ENCODE assay signal across 14 cellular contexts in genomic region chr15:71807691-71808091, GRCh38. TPM values are rescaled to one million over a fixed set of nuclear protein-coding genes. Genes with fewer than 3 reads are reported as not detected.
DNase-seq lines count a peak whose midpoint lies in the region; TF ChIP-seq lines count a peak whose summit lies in the region.
"Had no signal": no experiment of that assay in that cellular context is flagged by ENCODE, and none has a peak within 500 bp of the region (broad histone marks: within the 10 kb centered on the region; RNA-seq: fewer than 3 reads in every experiment).

No MANE protein-coding gene starts in this region.

- H3F3A ChIP-seq in SK-N-SH (replicated peaks; ENCODE audit: insufficient read depth), result peaks cover 3% of the 10 kb centered on the region

- peaks cover 4% of the 10 kb centered on the region for H3K27me3 Mint-ChIP-seq in H9 (ENCODE audit: low read depth)

- H3K18ac ChIP-seq in H9 (ENCODE audit: insufficient read length, low read depth, low read length), result no peak overlapping the region
- H3K18ac ChIP-seq in neuronal stem cell (ENCODE audit: low read length), result peak overlapping the region; percentile 80

- H2AFZ ChIP-seq in H9 (ENCODE audit: low read length), result no peak overlapping the region
- no peak overlapping the region for H2AFZ ChIP-seq in SK-N-SH (ENCODE audit: low read depth)
- peak overlapping the region; percentile 92 for H2AFZ ChIP-seq in neuronal stem cell (ENCODE audit: low read length)
- H2AFZ ChIP-seq in OCI-LY7 (ENCODE audit: low read length), result no peak overlapping the region

- DNase-seq in H9 (no peak), SK-N-SH (peak; percentile 26), fibroblast of pulmonary artery (ENCODE audit: low read depth) (peak; percentile 24), neuronal stem cell (ENCODE audit: low spot score) (no peak), occipital lobe (lab: John Stamatoyannopoulos, UW) (no peak), CD1c-positive myeloid dendritic cell (ENCODE audit: extremely low spot score) (no peak), OCI-LY7 (ENCODE audit: low spot score) (no peak), NCI-H82 (lab: John Stamatoyannopoulos, UW) (no peak)
- DNase-seq: activated naive CD4-positive, alpha-beta T cell treated with anti-CD3 and anti-CD28 coated beads for 36 hours; lower lobe of right lung; NCI-H345 had no signal

- no peak overlapping the region for H2AK5ac ChIP-seq in H9 (ENCODE audit: insufficient read length, low read length)
- H2AK5ac ChIP-seq in neuronal stem cell (ENCODE audit: low read depth, low read length), result peak overlapping the region; percentile 98

- H3K36me3 Mint-ChIP-seq in H9 (ENCODE audit: insufficient read depth in 1 of 3, low read depth in 3 of 3), result no peaks in the 10 kb centered on the region; a peak in 1 of 7 replicates

- H3K14ac ChIP-seq in H9 (ENCODE audit: insufficient read depth, low read length), result peak overlapping the region; percentile 48; the same call in 1 of the 2 replicates
- no peak overlapping the region for H3K14ac ChIP-seq in neuronal stem cell (ENCODE audit: low read length)

- H3K27me3 ChIP-seq in H9 (ENCODE audit: insufficient read depth, low read length) (no peaks in the 10 kb centered on the region), SK-N-SH (ENCODE audit: insufficient read depth) (no peaks in the 10 kb centered on the region), neuronal stem cell (ENCODE audit: control insufficient read depth in 3 of 3, insufficient read depth in 3 of 3, low read depth in 1 of 3, low read length in 3 of 3) (no peaks in the 10 kb centered on the region)
- H3K27me3 ChIP-seq: neutrophil had no signal

- no peaks in the 10 kb centered on the region for H3K36me3 ChIP-seq in SK-N-SH (replicated peaks in 1 of 2; ENCODE audit: control insufficient read depth in 1 of 2, insufficient read depth in 2 of 2, low read length in 1 of 2)
- H3K36me3 ChIP-seq in neuronal stem cell (replicated peaks in 1 of 2; ENCODE audit: control insufficient read depth in 2 of 2, insufficient read depth in 2 of 2, low read length in 2 of 2), result no peaks in the 10 kb centered on the region
- no peaks in the 10 kb centered on the region for H3K36me3 ChIP-seq in OCI-LY7 (ENCODE audit: insufficient read depth, low read length)
- H3K36me3 ChIP-seq: lower lobe of right lung, neutrophil had no signal

- H3K4me2 ChIP-seq in H9 (ENCODE audit: insufficient read depth, insufficient read length, low read length) (peak overlapping the region; percentile 59), SK-N-SH (no peak overlapping the region; the same call in 1 of the 2 replicates), neuronal stem cell (ENCODE audit: insufficient read depth, low read length, poor library complexity, severe bottlenecking) (no peak overlapping the region), OCI-LY7 (ENCODE audit: low read length) (no peak overlapping the region)

- H3K79me1 ChIP-seq in H9 (ENCODE audit: insufficient read depth, low read depth, low read length, poor library complexity, severe bottlenecking) (no peaks in the 10 kb centered on the region), neuronal stem cell (ENCODE audit: low read depth, low read length) (no peaks in the 10 kb centered on the region)

- H3K9me3 ChIP-seq in H9 (ENCODE audit: control insufficient read depth, low read depth, low read length) (no peaks in the 10 kb centered on the region), SK-N-SH (no peaks in the 10 kb centered on the region), neuronal stem cell (replicated peaks in 1 of 2; ENCODE audit: control insufficient read depth in 2 of 2, insufficient read depth in 1 of 2, low read depth in 1 of 2, low read length in 2 of 2) (no peaks in the 10 kb centered on the region), OCI-LY7 (ENCODE audit: low read length) (no peaks in the 10 kb centered on the region)
- H3K9me3 ChIP-seq: lower lobe of right lung, neutrophil had no signal

- H3K23ac ChIP-seq in H9 (ENCODE audit: insufficient read length, low read depth, low read length) (no peak overlapping the region), neuronal stem cell (ENCODE audit: low read depth, low read length, poor library complexity) (no peak overlapping the region)

- CTCF ChIA-PET in SK-N-SH (lab: Yijun Ruan, JAX) (interaction anchor here (1.3 to 4.1 kb wide), 2 partner anchors 349 to 367 kb away, joined by 4 to 15 read pairs; no protein-coding TSS in a partner anchor), OCI-LY7 (lab: Charles Lee; ENCODE audit: unreplicated experiment) (no interaction called here)

- H3K9ac ChIP-seq in H9 (ENCODE audit: extremely low read depth, insufficient read length, low read length) (no peak overlapping the region), SK-N-SH (no peak overlapping the region), neuronal stem cell (ENCODE audit: low read depth, low read length, poor library complexity) (peak overlapping the region; percentile 18)

- no peaks in the 10 kb centered on the region for H3K23me2 ChIP-seq in H9 (ENCODE audit: insufficient read length, low read depth, low read length, poor library complexity, severe bottlenecking)

- H4K8ac ChIP-seq in H9 (replicated peaks; ENCODE audit: insufficient read length, low read depth, low read length), result no peak overlapping the region
- H4K8ac ChIP-seq in neuronal stem cell (ENCODE audit: low read depth, low read length), result no peak overlapping the region

- POLR2A ChIA-PET in SK-N-SH (lab: Yijun Ruan, JAX), result no interaction called here
- POLR2A ChIA-PET in OCI-LY7 (lab: Charles Lee), result no interaction called here

- H3K4me3 ChIP-seq in SK-N-SH (ENCODE audit: low read depth in 2 of 2, low read length in 1 of 2), result no peak overlapping the region
- no peak overlapping the region for H3K4me3 ChIP-seq in fibroblast of pulmonary artery (replicated peaks; ENCODE audit: low read depth, low read length)
- H3K4me3 ChIP-seq in neuronal stem cell (ENCODE audit: low read length in 2 of 2), result no peak overlapping the region
- no peak overlapping the region for H3K4me3 ChIP-seq in OCI-LY7 (ENCODE audit: low read depth, low read length, poor library complexity, severe bottlenecking)
- H3K4me3 ChIP-seq: lower lobe of right lung had no signal

- no peak for TF ChIP-seq CTCF in H9 (conservative IDR thresholded peaks at IDR 0.05)
- no peak for TF ChIP-seq CTCF in SK-N-SH (IDR thresholded peaks at IDR 0.05)
- TF ChIP-seq CTCF in fibroblast of pulmonary artery (IDR thresholded peaks at IDR 0.05; ENCODE audit: low read length, missing control alignments), result no peak
- no peak for TF ChIP-seq CTCF in OCI-LY7 (conservative IDR thresholded peaks at IDR 0.05; ENCODE audit: low read length)

- H4K20me1 ChIP-seq in H9 (ENCODE audit: control insufficient read depth, insufficient read depth, insufficient read length) (no peaks in the 10 kb centered on the region), SK-N-SH (ENCODE audit: insufficient read depth) (no peaks in the 10 kb centered on the region), OCI-LY7 (ENCODE audit: insufficient read depth, low read length) (no peaks in the 10 kb centered on the region)

- peaks cover 41 to 53% of the 10 kb centered on the region in 2 experiments for H3K4me1 Mint-ChIP-seq in H9

- H2BK15ac ChIP-seq in H9 (ENCODE audit: low read depth, low read length), result no peak overlapping the region
- peak overlapping the region; percentile 84 for H2BK15ac ChIP-seq in neuronal stem cell (ENCODE audit: low read length)

- no peak overlapping the region for H2BK12ac ChIP-seq in H9 (ENCODE audit: insufficient read length, low read depth, low read length)
- peak overlapping the region; percentile 92 for H2BK12ac ChIP-seq in neuronal stem cell (ENCODE audit: low read length)

- H3K27ac ChIP-seq in H9 (ENCODE audit: insufficient read length, low read depth, low read length), result no peak overlapping the region
- H3K27ac ChIP-seq in SK-N-SH (ENCODE audit: low read depth in 2 of 2, low read length in 1 of 2), result no peak overlapping the region
- H3K27ac ChIP-seq in neuronal stem cell (replicated peaks; ENCODE audit: low read length), result peak overlapping the region; percentile 79
- H3K27ac ChIP-seq in OCI-LY7 (ENCODE audit: low read depth, low read length, poor library complexity, severe bottlenecking), result no peak overlapping the region
- H3K27ac ChIP-seq: lower lobe of right lung, neutrophil, VCaP had no signal

- H3K27ac Mint-ChIP-seq in H9, result peak overlapping the region; percentile 54 to 90 (median 65); a peak in 4 of 7 replicates
- H3K27ac Mint-ChIP-seq: activated naive CD4-positive, alpha-beta T cell treated with anti-CD3 and anti-CD28 coated beads for 36 hours had no signal

- H2BK20ac ChIP-seq in H9 (ENCODE audit: low read depth, low read length, poor library complexity, severe bottlenecking), result no peak overlapping the region

- H3K9me2 ChIP-seq in SK-N-SH, result no peaks in the 10 kb centered on the region
- H3K9me2 ChIP-seq in OCI-LY7 (ENCODE audit: insufficient read depth, low read length), result no peaks in the 10 kb centered on the region

- H3K9me3 Mint-ChIP-seq in H9, result no peaks in the 10 kb centered on the region
- H3K9me3 Mint-ChIP-seq: activated naive CD4-positive, alpha-beta T cell treated with anti-CD3 and anti-CD28 coated beads for 36 hours had no signal

- H3K4ac ChIP-seq in H9 (ENCODE audit: low read depth, low read length), result no peak overlapping the region
- H3K4ac ChIP-seq in neuronal stem cell (ENCODE audit: low read length), result no peak overlapping the region

- WGBS in H9 (ENCODE audit: extremely low coverage, insufficient read length, low lambda C conversion rate), result no CpG with 5 or more reads among the region's 4 CpGs
- 49% methylated on average over 4 of the region's 4 CpGs for WGBS in SK-N-SH (ENCODE audit: low lambda C conversion rate)
- WGBS in neuronal stem cell (ENCODE audit: extremely low coverage in 2 of 2, insufficient read length in 2 of 2, insufficient replicate concordance in 1 of 2), 2 donors, result no CpG with 5 or more reads among the region's 4 CpGs

- H3K79me2 ChIP-seq in H9 (ENCODE audit: insufficient read depth, low read length), result no peaks in the 10 kb centered on the region
- H3K79me2 ChIP-seq in SK-N-SH (ENCODE audit: insufficient read depth), result no peaks in the 10 kb centered on the region
- no peaks in the 10 kb centered on the region for H3K79me2 ChIP-seq in OCI-LY7 (ENCODE audit: insufficient read depth, low read depth, low read length)

- no peak overlapping the region for H4K91ac ChIP-seq in H9 (ENCODE audit: insufficient read length, low read depth, low read length)
- H4K91ac ChIP-seq in neuronal stem cell (ENCODE audit: low read depth, low read length, poor library complexity), result peak overlapping the region; percentile 6

- H3T11ph ChIP-seq in H9 (ENCODE audit: low read length), result no peak overlapping the region

- TF ChIP-seq RAD21 in SK-N-SH (IDR thresholded peaks at IDR 0.05; ENCODE audit: low read length), result no peak

- TF ChIP-seq EP300 in SK-N-SH (IDR thresholded peaks at IDR 0.05; ENCODE audit: borderline replicate concordance in 1 of 2, low read depth in 1 of 2, low read length in 1 of 2), result no peak

- H2BK5ac ChIP-seq in H9 (ENCODE audit: insufficient read length, low read length), result no peak overlapping the region
- H2BK5ac ChIP-seq in neuronal stem cell (ENCODE audit: low read length), result peak overlapping the region; percentile 4

- H4K5ac ChIP-seq in H9 (ENCODE audit: insufficient read length, low read depth, low read length), result no peak overlapping the region

- no peak overlapping the region for H3K56ac ChIP-seq in H9 (ENCODE audit: insufficient read length, low read depth, low read length)

- BruUV-seq in OCI-LY7 (replicated peaks; lab: Mats Ljungman, UMichigan), result no TSS peak

- peak overlapping the region; percentile 15 to 72; a peak in 4 of 5 replicates for H3K4me3 Mint-ChIP-seq in H9
- H3K4me3 Mint-ChIP-seq: activated naive CD4-positive, alpha-beta T cell treated with anti-CD3 and anti-CD28 coated beads for 36 hours had no signal

- intact Hi-C loops in OCI-LY7 (cut with micrococcal nuclease; ENCODE audit: unreplicated experiment), result no loop called here

- H3K4me1 ChIP-seq in H9 (ENCODE audit: insufficient read depth, low read length) (peaks cover 7% of the 10 kb centered on the region; the same call in 1 of the 2 replicates), SK-N-SH (ENCODE audit: control insufficient read depth in 1 of 2, insufficient read depth in 2 of 2, low read depth in 1 of 2, low read length in 1 of 2) (peaks cover 21 to 24% of the 10 kb centered on the region in 2 experiments; a peak in 3 of 4 replicates), neuronal stem cell (ENCODE audit: control insufficient read depth in 2 of 2, insufficient read depth in 1 of 2, low read depth in 1 of 2, low read length in 2 of 2) (peaks cover 16 to 24% of the 10 kb centered on the region in 2 donors), OCI-LY7 (ENCODE audit: insufficient read depth, low read length, poor library complexity, severe bottlenecking) (peaks cover 7% of the 10 kb centered on the region)
- H3K4me1 ChIP-seq: lower lobe of right lung had no signal

- H2BK120ac ChIP-seq in H9 (ENCODE audit: low read depth, low read length, poor library complexity, severe bottlenecking) (no peak overlapping the region), neuronal stem cell (ENCODE audit: low read depth, low read length) (no peak overlapping the region)

RNA-seq across cellular contexts. Expression of gene NR2E3, which starts 2.7 kb away (rescaled TPM):
- 0.31 and 0.35 TPM in 2 replicates for total RNA-seq in H9 (2021)
- 0.16 and 0.18 TPM in 2 replicates for polyA plus RNA-seq in SK-N-SH (2012; rRNA removed)
- polyA plus RNA-seq in SK-N-SH (2012; cell fraction: cytosol; rRNA removed), result 0.05 TPM in 2 replicates
- 1.3 and 1.4 TPM in 2 replicates for polyA plus RNA-seq in SK-N-SH (2012; cell fraction: nucleus; rRNA removed)
- polyA plus RNA-seq in neuronal stem cell (2013, experiment 1 of 2), result 0.03 TPM
- polyA plus RNA-seq in neuronal stem cell (2013, experiment 2 of 2), result 0.11 TPM
- total RNA-seq in occipital lobe, result 0.16 TPM
- total RNA-seq in OCI-LY7 (2014; rRNA removed; shearing (Covaris generic)), result 0.10 TPM in 1 of 2 replicates, not detected in the other
- total RNA-seq in OCI-LY7 (2022), result not detected in 2 replicates
- total RNA-seq: activated naive CD4-positive, alpha-beta T cell treated with anti-CD3 and anti-CD28 coated beads for 36 hours; cardiac septum; lower lobe of right lung had no signal

Comparison
In these comparisons a context has a peak if more than half of its experiments do, and no peak if none do; other contexts are left out.
1. DNase-seq: peak in SK-N-SH (single experiment) and fibroblast of pulmonary artery (single experiment); none in H9 (single experiment), neuronal stem cell (single experiment), occipital lobe (single experiment), CD1c-positive myeloid dendritic cell (single experiment), OCI-LY7 (single experiment) and NCI-H82 (single experiment).